In the genomic region with DNA sequence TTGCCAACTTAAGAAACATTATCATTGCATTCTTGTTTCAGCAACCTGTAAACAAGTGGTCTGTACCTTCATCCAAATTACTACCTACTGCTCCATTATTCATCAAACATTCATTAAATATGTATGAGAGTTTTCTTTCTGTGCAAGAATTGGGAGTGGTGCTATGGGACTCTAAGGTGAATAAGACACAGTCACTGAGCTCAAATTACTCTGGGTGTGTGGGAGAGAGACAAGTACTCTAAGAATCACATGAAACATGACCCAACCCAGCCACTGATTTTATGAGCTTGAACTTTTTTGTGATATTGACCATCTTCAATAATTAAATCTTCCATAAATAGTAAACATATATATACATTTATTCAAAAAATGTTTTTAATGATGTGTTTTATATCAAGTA, we compare ENCODE assay signal across 23 cellular contexts.
"Had no signal": no experiment of that assay in that cellular context is flagged by ENCODE, and none has a peak within 500 bp of the region (broad histone marks: within the 10 kb centered on the region; RNA-seq: fewer than 3 reads in every experiment).

No MANE protein-coding gene starts in this region.

- H3K4me1 Mint-ChIP-seq: activated naive CD4-positive, alpha-beta T cell treated with anti-CD3 and anti-CD28 coated beads, Interleukin-2, amount 10 ng/mL, durations not matched to agents 7 days and 5 days; brain; immature natural killer cell; memory B cell; neural crest cell had no signal

- FAIRE-seq: endometrium had no signal

- H3K36me3 Mint-ChIP-seq: activated naive CD4-positive, alpha-beta T cell treated with anti-CD3 and anti-CD28 coated beads, Interleukin-2, amount 10 ng/mL, durations not matched to agents 7 days and 5 days; brain; immature natural killer cell; memory B cell had no signal

- H3K27ac Mint-ChIP-seq: activated naive CD4-positive, alpha-beta T cell treated with anti-CD3 and anti-CD28 coated beads, Interleukin-2, amount 10 ng/mL, durations not matched to agents 7 days and 5 days; activated naive CD8-positive, alpha-beta T cell treated with anti-CD3 and anti-CD28 coated beads, Interleukin-2, amount 50 U/mL, for 24 hours; brain; immature natural killer cell; memory B cell; stimulated activated naive CD8-positive, alpha-beta T cell treated with anti-CD3 and anti-CD28 coated beads, Interleukin-15, Interleukin-2, amounts not matched to agents 100 ng/mL and 50 ng/mL, for 24 hours had no signal

- H3K4me3 Mint-ChIP-seq: activated naive CD4-positive, alpha-beta T cell treated with anti-CD3 and anti-CD28 coated beads, Interleukin-2, amount 10 ng/mL, durations not matched to agents 7 days and 5 days; activated naive CD8-positive, alpha-beta T cell treated with anti-CD3 and anti-CD28 coated beads, Interleukin-2, amount 50 U/mL, for 24 hours; brain; central memory CD8-positive, alpha-beta T cell; immature natural killer cell; memory B cell; neural crest cell; stimulated activated naive CD8-positive, alpha-beta T cell treated with anti-CD3 and anti-CD28 coated beads, Interleukin-15, Interleukin-2, amounts not matched to agents 100 ng/mL and 50 ng/mL, for 24 hours had no signal

- H3K36me3 ChIP-seq: colonic mucosa, esophagus squamous epithelium, tibial nerve, vagina had no signal

- H3K27me3 Mint-ChIP-seq: activated naive CD8-positive, alpha-beta T cell treated with anti-CD3 and anti-CD28 coated beads, Interleukin-2, amount 50 U/mL, for 24 hours; brain; central memory CD8-positive, alpha-beta T cell; memory B cell; stimulated activated naive CD8-positive, alpha-beta T cell treated with anti-CD3 and anti-CD28 coated beads, Interleukin-15, Interleukin-2, amounts not matched to agents 100 ng/mL and 50 ng/mL, for 24 hours had no signal

- H3K4me3 ChIP-seq: colonic mucosa, esophagus squamous epithelium, skin epidermis, tibial nerve, vagina had no signal

- H3K9me3 Mint-ChIP-seq: activated naive CD4-positive, alpha-beta T cell treated with anti-CD3 and anti-CD28 coated beads, Interleukin-2, amount 10 ng/mL, durations not matched to agents 7 days and 5 days; central memory CD8-positive, alpha-beta T cell; memory B cell; neural crest cell; stimulated activated naive CD8-positive, alpha-beta T cell treated with anti-CD3 and anti-CD28 coated beads, Interleukin-15, Interleukin-2, amounts not matched to agents 100 ng/mL and 50 ng/mL, for 24 hours had no signal

- H3K27me3 ChIP-seq: colonic mucosa, esophagus squamous epithelium, tibial nerve, vagina had no signal

- DNase-seq: activated CD4-positive, alpha-beta T cell treated with anti-CD3 and anti-CD28 coated beads for 1 hour; activated CD8-positive, alpha-beta memory T cell treated with anti-CD3 and anti-CD28 coated beads for 24 hours; activated CD8-positive, alpha-beta memory T cell treated with anti-CD3 and anti-CD28 coated beads, Interleukin-2, amount 50 U/mL, for 48 hours; activated effector memory CD4-positive, alpha-beta T cell treated with Interleukin-2 at 50 U/mL for 16 hours; activated naive CD4-positive, alpha-beta T cell treated with anti-CD3 and anti-CD28 coated beads, Interleukin-2, amount 10 ng/mL, durations not matched to agents 7 days and 5 days; activated naive CD8-positive, alpha-beta T cell treated with anti-CD3 and anti-CD28 coated beads, Interleukin-2, amount 50 U/mL, for 24 hours; activated T-cell treated with anti-CD3 and anti-CD28 coated beads, Interleukin-2, amount 50 U/mL, for 48 hours; anterior cingulate cortex; colonic mucosa; esophagus squamous epithelium; immature natural killer cell; kidney glomerular epithelial cell; left ventricle myocardium superior; right cardiac atrium had no signal
